ENCODE assay signal across 2 cellular contexts in the genomic region with DNA sequence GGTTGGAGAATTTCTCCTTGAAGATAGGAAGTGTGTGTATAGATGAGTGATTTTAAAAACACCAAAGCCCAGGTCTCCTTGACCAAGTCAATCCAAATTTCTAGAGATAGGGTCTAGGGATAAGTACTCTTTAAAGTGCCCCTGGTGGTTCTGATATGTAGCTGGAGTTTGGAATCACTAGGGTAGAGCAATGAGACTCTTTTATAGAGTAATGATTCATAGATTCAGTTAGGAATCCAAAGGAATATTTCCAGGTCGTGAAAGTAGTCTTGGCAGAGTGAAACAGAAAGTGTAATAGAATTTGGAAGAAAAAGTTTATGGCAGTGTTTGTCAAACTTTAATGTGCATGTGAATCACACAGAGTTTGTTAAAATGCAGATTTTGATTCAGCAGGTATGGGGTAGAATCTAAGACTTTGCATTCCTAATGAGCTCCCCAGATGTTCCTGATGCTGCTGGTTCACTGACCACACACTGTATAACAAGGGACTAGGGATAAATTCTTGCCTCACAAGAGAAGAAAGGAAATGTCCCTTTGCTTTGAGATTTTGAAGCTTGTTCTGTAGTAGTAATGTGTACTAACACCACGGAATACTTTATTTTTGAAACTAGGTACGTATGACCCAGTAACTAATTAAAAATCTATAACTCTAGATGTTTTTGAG.
TF ChIP-seq lines count a peak whose summit lies in the region.

No MANE protein-coding gene starts in this region.

TF ChIP-seq in GM23338, 12 proteins besides CTCF, POLR2A, EP300 and RAD21:
- TF ChIP-seq STAT1 (IDR thresholded peaks at IDR 0.05; ENCODE audit: unreplicated experiment) (no peak), JUNB (IDR thresholded peaks at IDR 0.05; ENCODE audit: unreplicated experiment) (peak; percentile 84)

TF ChIP-seq in H1, 55 proteins besides CTCF, POLR2A, EP300 and RAD21:
- no peak for TF ChIP-seq ZNF274 (IDR thresholded peaks at IDR 0.05; ENCODE audit: borderline replicate concordance, extremely low read depth, low read length)
- TF ChIP-seq SUZ12 (IDR thresholded peaks at IDR 0.05; ENCODE audit: low read length): no peak
- TF ChIP-seq KDM4A (IDR thresholded peaks at IDR 0.05; ENCODE audit: low read depth, low read length, severe bottlenecking): no peak
- no peak for TF ChIP-seq SAP30 (IDR thresholded peaks at IDR 0.05; ENCODE audit: insufficient read depth, insufficient replicate concordance, low read length)
- TF ChIP-seq PHF8 (conservative IDR thresholded peaks at IDR 0.05; ENCODE audit: low read depth, low read length): no peak
